8 cellular contexts compared by ENCODE assay signal in genomic region chr2:172429351-172429968, GRCh38. TPM values are rescaled to one million over a fixed set of nuclear protein-coding genes. Genes with fewer than 3 reads are reported as not detected.
DNase-seq lines count a peak whose midpoint lies in the region; ATAC-seq, FAIRE-seq and TF ChIP-seq lines count a peak whose summit lies in the region.

No MANE protein-coding gene starts in this region.

- no peaks in the 10 kb centered on the region for H3K27me3 ChIP-seq in body of pancreas
- peaks cover 0 to 1% of the 10 kb centered on the region in 2 experiments; a peak in 1 of 5 replicates for H3K27me3 ChIP-seq in HepG2 (ENCODE audit: control insufficient read depth in 1 of 2, insufficient read depth in 2 of 2, low read length in 2 of 2)
- H3K27me3 ChIP-seq in thoracic aorta (replicated peaks; ENCODE audit: insufficient read depth), result no peaks in the 10 kb centered on the region

- H3K9ac ChIP-seq in HepG2 (ENCODE audit: insufficient read depth, low read depth, low read length), result peak overlapping the region; percentile 88

- no peak for DNase-seq in activated T-cell treated with anti-CD3 and anti-CD28 coated beads, Interleukin-2, amount 50 U/mL, for 24 hours
- DNase-seq in activated T-cell treated with anti-CD3 and anti-CD28 coated beads for 4 hours (no peak), body of pancreas (peak in 2 of 4 donors; percentile 25 to 33), HepG2 (ENCODE audit: low spot score) (no peak), thoracic aorta (ENCODE audit: low spot score) (no peak), posterior vena cava (ENCODE audit: low spot score) (no peak), putamen (ENCODE audit: low spot score) (no peak)

- H3K27me3 Mint-ChIP-seq in activated T-cell treated with anti-CD3 and anti-CD28 coated beads, Interleukin-2, amount 50 U/mL, for 24 hours, result peaks cover 2% of the 10 kb centered on the region

- H3K4me3 ChIP-seq in body of pancreas (peak overlapping the region; percentile 55 to 69), HepG2 (replicated peaks in 1 of 3; ENCODE audit: insufficient read depth in 1 of 3, low read depth in 2 of 3, low read length in 3 of 3) (peak overlapping the region; percentile 65 to 97 (median 90)), thoracic aorta (peak overlapping the region; percentile 84)

- H3K4me2 ChIP-seq in HepG2 (ENCODE audit: low read depth, low read length), result peak overlapping the region; percentile 81

- peak in 4 of 7 experiments; percentile 20 to 30 (median 22) for TF ChIP-seq CTCF in body of pancreas (IDR thresholded peaks at IDR 0.05)
- no peak for TF ChIP-seq CTCF in HepG2 (CRISPR knock-in tag; IDR thresholded peaks at IDR 0.05)
- TF ChIP-seq CTCF in thoracic aorta (IDR thresholded peaks at IDR 0.05), result no peak

- H3K4me1 Mint-ChIP-seq in activated T-cell treated with anti-CD3 and anti-CD28 coated beads, Interleukin-2, amount 50 U/mL, for 24 hours (ENCODE audit: low read depth), result peaks cover 79% of the 10 kb centered on the region

- ATAC-seq in body of pancreas, result no peak
- ATAC-seq in HepG2, result no peak
- no peak for ATAC-seq in thoracic aorta (ENCODE audit: insufficient number of reproducible peaks, low FRiP score, low read depth)
- no peak for ATAC-seq in GM21529 (IDR thresholded peaks at IDR 0.05; ENCODE audit: unreplicated experiment)

- intact Hi-C loops in body of pancreas (cut with DNase I) (no loop called here), HepG2 (cut with micrococcal nuclease; ENCODE audit: unreplicated experiment) (loop anchor here (2.0 to 5.0 kb wide), 3 partner anchors 13 to 128 kb away; partner anchors contain the start of gene PDK1), posterior vena cava (cut with DNase I) (no loop called here)

- H3K9me3 Mint-ChIP-seq in activated T-cell treated with anti-CD3 and anti-CD28 coated beads, Interleukin-2, amount 50 U/mL, for 24 hours, result no peaks in the 10 kb centered on the region

- peak overlapping the region; percentile 83 for H3K4me3 Mint-ChIP-seq in activated T-cell treated with anti-CD3 and anti-CD28 coated beads, Interleukin-2, amount 50 U/mL, for 24 hours

- no peak for TF ChIP-seq RAD21 in HepG2 (CRISPR knock-in tag; IDR thresholded peaks at IDR 0.05)

- peak overlapping the region; percentile 86 to 98 (median 96) for H3K27ac ChIP-seq in body of pancreas
- H3K27ac ChIP-seq in HepG2 (ENCODE audit: extremely low read length, insufficient read depth, low read length), result peak overlapping the region; percentile 86
- no peak overlapping the region for H3K27ac ChIP-seq in thoracic aorta

- in situ Hi-C loops in HepG2 (cut with HindIII; ENCODE audit: extremely low pct_ligation_motif_present, low pct_unique_long_range_greater_than_20kb), result loop anchor here (5.0 kb wide), 1 partner anchor 33 kb away; no protein-coding TSS in a partner anchor

- TF ChIP-seq EP300 in HepG2 (IDR thresholded peaks at IDR 0.05; ENCODE audit: low read depth in 2 of 2, low read length in 2 of 2) (no peak), HepG2 (CRISPR knock-in tag; IDR thresholded peaks at IDR 0.05; ENCODE audit: borderline replicate concordance) (no peak)

- peaks cover 11% of the 10 kb centered on the region for H4K20me1 ChIP-seq in HepG2 (ENCODE audit: insufficient read depth, low read length)

- no peaks in the 10 kb centered on the region for H3K36me3 ChIP-seq in body of pancreas (replicated peaks in 1 of 2; ENCODE audit: insufficient read depth in 1 of 2, low read depth in 2 of 2)
- H3K36me3 ChIP-seq in HepG2 (replicated peaks in 1 of 2; ENCODE audit: control insufficient read depth in 1 of 2, insufficient read depth in 2 of 2, low read length in 2 of 2), result peaks cover 0 to 3% of the 10 kb centered on the region in 2 experiments; a peak in 2 of 5 replicates
- no peaks in the 10 kb centered on the region for H3K36me3 ChIP-seq in thoracic aorta

- CTCF ChIA-PET in HepG2 (lab: Yijun Ruan, JAX; ENCODE audit: low intra/inter-chr PET ratio, low total read pairs), result interaction anchor here (3.0 kb wide), 2 partner anchors 32 to 36 kb away, joined by 12 to 17 read pairs; no protein-coding TSS in a partner anchor

- H3K4me1 ChIP-seq in body of pancreas (peaks cover 58% of the 10 kb centered on the region), HepG2 (ENCODE audit: insufficient read depth, low read length) (peaks cover 60% of the 10 kb centered on the region), thoracic aorta (ENCODE audit: control insufficient read depth in 1 of 2, low read depth in 2 of 2) (peaks cover 5 to 24% of the 10 kb centered on the region in 2 donors)

- H3K9me3 ChIP-seq in body of pancreas (no peaks in the 10 kb centered on the region), HepG2 (ENCODE audit: low read length) (no peaks in the 10 kb centered on the region), thoracic aorta (no peaks in the 10 kb centered on the region)

- H3K27ac Mint-ChIP-seq in activated T-cell treated with anti-CD3 and anti-CD28 coated beads, Interleukin-2, amount 50 U/mL, for 24 hours, result peak overlapping the region; percentile 83

- BruUV-seq in HepG2 (replicated peaks; lab: Mats Ljungman, UMichigan), result TSS peak; percentile 38

- peaks cover 60% of the 10 kb centered on the region for H3K79me2 ChIP-seq in HepG2 (ENCODE audit: insufficient read depth, low read length)

- TF ChIP-seq POLR2A in body of pancreas (IDR thresholded peaks at IDR 0.05) (peak in 2 of 3 donors; percentile 30 to 32), HepG2 (IDR thresholded peaks at IDR 0.05; ENCODE audit: insufficient read depth in 1 of 2, low read depth in 2 of 2, low read length in 2 of 2) (no peak)

- POLR2A ChIA-PET in HepG2 (lab: Yijun Ruan, JAX), result interaction anchor here (0.7 to 5.2 kb wide), 7 partner anchors 11 to 126 kb away, joined by 3 to 88 read pairs (median 3); no protein-coding TSS in a partner anchor

- H2AFZ ChIP-seq in HepG2 (ENCODE audit: low read length), result no peak overlapping the region

- H3K36me3 Mint-ChIP-seq in activated T-cell treated with anti-CD3 and anti-CD28 coated beads, Interleukin-2, amount 50 U/mL, for 24 hours (ENCODE audit: low read depth), result no peaks in the 10 kb centered on the region

- FAIRE-seq in HepG2 (lab: Jason Lieb, UNC), result peak; percentile 58

- WGBS in body of pancreas, 2 donors, result 2 to 7% methylated on average over 9 of the region's 9 CpGs
- WGBS in HepG2 (ENCODE audit: low lambda C conversion rate), result 7% methylated on average over 9 of the region's 9 CpGs

TF ChIP-seq in HepG2, 621 proteins besides CTCF, POLR2A, EP300 and RAD21 (continues in another document):
- TF ChIP-seq SPEN (CRISPR knock-in tag; IDR thresholded peaks at IDR 0.05; ENCODE audit: low read depth), result no peak
- TF ChIP-seq GTF2F1 (IDR thresholded peaks at IDR 0.05; ENCODE audit: low read length), result 0 out of 2 replicates have a peak, but pooled peaks have one; percentile 17
- 0 out of 2 replicates have a peak, but pooled peaks have one; percentile 29 for TF ChIP-seq CC2D1A (CRISPR knock-in tag; IDR thresholded peaks at IDR 0.05)

RNA-seq across cellular contexts. Expression of gene ITGA6, which starts 2.1 kb away (rescaled TPM):
- total RNA-seq in body of pancreas (100 to 1,000 TPM in 1 of 2 donors, 10 to 100 TPM in 1; 90.0 to 210 TPM), HepG2 (2016; rRNA removed; fragmentation: Illumina TruSeq; extraction: Trizol) (49.6 and 92.5 TPM in 2 replicates), thoracic aorta (10 to 100 TPM; 20.2 to 27.3 TPM), posterior vena cava (10 to 100 TPM; 38.0 to 47.1 TPM)
- 4.0 and 7.3 TPM in 2 replicates for total RNA-seq in HepG2 (2016; cell fraction: cytosol; rRNA removed; fragmentation: Illumina TruSeq; extraction: Trizol; ENCODE audit: low read depth)
- 46.0 and 93.0 TPM in 2 replicates for total RNA-seq in HepG2 (2016; cell fraction: insoluble cytoplasmic fraction; rRNA removed; fragmentation: Illumina TruSeq; extraction: Trizol)
- 20.1 and 25.4 TPM in 2 replicates for total RNA-seq in HepG2 (2016; cell fraction: membrane; rRNA removed; fragmentation: Illumina TruSeq; extraction: Trizol)
- 132 and 146 TPM in 2 replicates for total RNA-seq in HepG2 (2016; cell fraction: nucleus; rRNA removed; fragmentation: Illumina TruSeq; extraction: Trizol)
- 21.6 and 24.0 TPM in 2 replicates for polyA plus RNA-seq in HepG2 (2011; rRNA removed)
- 12.2 and 19.7 TPM in 2 replicates for polyA plus RNA-seq in HepG2 (2011; cell fraction: cytosol; rRNA removed)
- polyA plus RNA-seq in HepG2 (2011; cell fraction: nucleus; rRNA removed), result 24.5 and 30.3 TPM in 2 replicates
- polyA plus RNA-seq in HepG2 (2012), result 55.3 and 56.2 TPM in 2 replicates
- polyA plus RNA-seq in HepG2 (2016; cell fraction: cytosol; fragmentation: Illumina TruSeq; extraction: Trizol; ENCODE audit: low read depth), result 2.1 TPM in 2 replicates
- 27.1 and 28.5 TPM in 2 replicates for polyA plus RNA-seq in HepG2 (2016; cell fraction: insoluble cytoplasmic fraction; fragmentation: Illumina TruSeq; extraction: Trizol; ENCODE audit: low read depth)
- 5.3 and 7.3 TPM in 2 replicates for polyA plus RNA-seq in HepG2 (2016; cell fraction: membrane; fragmentation: Illumina TruSeq; extraction: Trizol; ENCODE audit: low read depth)
- 118 and 128 TPM in 2 replicates for polyA plus RNA-seq in HepG2 (2016; cell fraction: nucleus; fragmentation: Illumina TruSeq; extraction: Trizol; ENCODE audit: insufficient read depth, low read depth)
- 8.5 and 31.2 TPM in 2 replicates for polyA minus RNA-seq in HepG2 (2011; rRNA and poly(A)+ RNA removed; ENCODE audit: low replicate concordance)
- polyA minus RNA-seq in HepG2 (2011; cell fraction: cytosol; rRNA and poly(A)+ RNA removed), result 32.7 and 35.0 TPM in 2 replicates
- 106 and 110 TPM in 2 replicates for polyA minus RNA-seq in HepG2 (2011; cell fraction: nucleus; rRNA and poly(A)+ RNA removed)

Comparison
In these comparisons a context has a peak if more than half of its experiments do, and no peak if none do; other contexts are left out.
1. H3K27ac ChIP-seq: peak in body of pancreas (4 of 4) and HepG2 (single experiment); none in thoracic aorta (0 of 2).
2. CTCF ChIP-seq: peak in body of pancreas (4 of 7); none in HepG2 (single experiment) and thoracic aorta (single experiment).
3. POLR2A ChIP-seq: peak in body of pancreas (2 of 3); none in HepG2 (0 of 2).
4. Peak in every context shown above with its lines, with median percentiles within 50 percentile points of each other: H3K4me3 ChIP-seq.